In the genomic region with DNA sequence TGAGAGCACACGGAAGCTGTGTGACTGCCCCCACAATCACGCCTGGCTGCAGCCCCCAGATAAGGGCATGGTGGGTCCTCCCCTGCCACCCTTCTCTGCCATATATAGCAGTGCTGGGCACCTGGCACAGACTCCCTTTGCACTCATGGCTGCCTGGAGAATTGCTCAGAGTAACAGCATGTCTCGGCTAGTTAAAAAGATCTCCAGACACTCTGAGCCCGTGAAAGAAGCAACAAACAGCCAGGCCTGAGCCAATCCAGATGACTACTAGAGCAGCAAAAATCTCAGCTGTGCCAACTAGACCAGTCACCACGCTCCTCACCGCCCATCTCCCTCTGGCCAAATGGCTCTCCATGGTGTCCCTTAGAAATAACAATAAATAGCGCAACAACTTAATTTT, we compare ENCODE assay signal across 15 cellular contexts.
DNase-seq lines count a peak whose midpoint lies in the region; TF ChIP-seq lines count a peak whose summit lies in the region.
"Had no signal": no experiment of that assay in that cellular context is flagged by ENCODE, and none has a peak within 500 bp of the region (broad histone marks: within the 10 kb centered on the region; RNA-seq: fewer than 3 reads in every experiment).

No MANE protein-coding gene starts in this region.

- H3K9me3 Mint-ChIP-seq in progenitor cell of endocrine pancreas (ENCODE audit: low read depth) = no peaks in the 10 kb centered on the region
- H3K9me3 Mint-ChIP-seq: activated naive CD4-positive, alpha-beta T cell treated with anti-CD3 and anti-CD28 coated beads, Interleukin-2, amount 50 U/mL, for 72 hours had no signal

- H3K9me3 ChIP-seq in adrenal gland (replicated peaks in 1 of 3) = no peaks in the 10 kb centered on the region
- H3K9me3 ChIP-seq in parathyroid adenoma (ENCODE audit: control insufficient read depth, low read length) = no peaks in the 10 kb centered on the region
- H3K9me3 ChIP-seq: neutrophil, SJCRH30, upper lobe of right lung had no signal

- 69 to 82% (median 76%) methylated on average over 6 to 7 of the region's 7 CpGs for WGBS in adrenal gland, 4 donors

- no peak overlapping the region for H3K9ac ChIP-seq in parathyroid adenoma

- no peak overlapping the region for H3K4me3 Mint-ChIP-seq in progenitor cell of endocrine pancreas (ENCODE audit: low read depth)
- H3K4me3 Mint-ChIP-seq: immature natural killer cell had no signal

- DNase-seq in AG20443 (ENCODE audit: low spot score) (peak; percentile 85), adrenal gland (peak in 4 of 7 donors; percentile 23 to 60 (median 40)), glomerular visceral epithelial cell (ENCODE audit: extremely low spot score) (peak; percentile 60), NOMO-1 treated with dmso at 0.1 percent for 144 hours (lab: John Stamatoyannopoulos, UW; ENCODE audit: unreplicated experiment) (no peak), progenitor cell of endocrine pancreas (ENCODE audit: low spot score, unreplicated experiment) (no peak), NCI-H526 (lab: John Stamatoyannopoulos, UW) (no peak)
- DNase-seq in activated effector memory CD4-positive, alpha-beta T cell treated with Interleukin-2 at 50 U/mL for 16 hours = no peak
- DNase-seq: ACHN, immature natural killer cell, NCI-H2227 treated with DMSO at 0.1 percent for 48 hours, upper lobe of right lung had no signal

- H3K4me2 ChIP-seq in parathyroid adenoma (ENCODE audit: low read length) = no peak overlapping the region

- TF ChIP-seq CTCF in adrenal gland (IDR thresholded peaks at IDR 0.05) (no peak), parathyroid adenoma (IDR thresholded peaks at IDR 0.05) (no peak), progenitor cell of endocrine pancreas (IDR thresholded peaks at IDR 0.05; ENCODE audit: unreplicated experiment) (no peak)

- peaks cover 53% of the 10 kb centered on the region for H3K4me1 Mint-ChIP-seq in progenitor cell of endocrine pancreas (ENCODE audit: low read depth)
- H3K4me1 Mint-ChIP-seq: immature natural killer cell had no signal

- H3K36me3 Mint-ChIP-seq in progenitor cell of endocrine pancreas (ENCODE audit: insufficient read depth) = peaks cover 2% of the 10 kb centered on the region
- H3K36me3 Mint-ChIP-seq: activated naive CD4-positive, alpha-beta T cell treated with anti-CD3 and anti-CD28 coated beads, Interleukin-2, amount 50 U/mL, for 72 hours; immature natural killer cell had no signal

- H3K27ac Mint-ChIP-seq in progenitor cell of endocrine pancreas = no peak overlapping the region
- H3K27ac Mint-ChIP-seq: activated naive CD4-positive, alpha-beta T cell treated with anti-CD3 and anti-CD28 coated beads, Interleukin-2, amount 50 U/mL, for 72 hours; immature natural killer cell had no signal

- peaks cover 12% of the 10 kb centered on the region for H3K79me2 ChIP-seq in parathyroid adenoma

- no peak overlapping the region for H3K4me3 ChIP-seq in adrenal gland
- no peak overlapping the region for H3K4me3 ChIP-seq in parathyroid adenoma (ENCODE audit: low read depth, low read length)
- H3K4me3 ChIP-seq: SJCRH30, upper lobe of right lung had no signal

- no peaks in the 10 kb centered on the region for H3K36me3 ChIP-seq in adrenal gland (replicated peaks in 1 of 2)
- no peaks in the 10 kb centered on the region for H3K36me3 ChIP-seq in parathyroid adenoma (ENCODE audit: control insufficient read depth, insufficient read depth, low read length)
- H3K36me3 ChIP-seq: neutrophil, SJCRH30, upper lobe of right lung had no signal

- H3K27me3 ChIP-seq in adrenal gland (no peaks in the 10 kb centered on the region), parathyroid adenoma (ENCODE audit: control insufficient read depth, insufficient read depth, low read length) (no peaks in the 10 kb centered on the region)
- H3K27me3 ChIP-seq: SJCRH30, upper lobe of right lung had no signal

- peaks cover 14 to 42% of the 10 kb centered on the region in 2 donors for H3K4me1 ChIP-seq in adrenal gland (replicated peaks in 1 of 2)
- H3K4me1 ChIP-seq in parathyroid adenoma = peaks cover 21% of the 10 kb centered on the region

- TF ChIP-seq POLR2A in adrenal gland (IDR thresholded peaks at IDR 0.05) = no peak

- H3K27me3 Mint-ChIP-seq in progenitor cell of endocrine pancreas = no peaks in the 10 kb centered on the region

- intact Hi-C loops in adrenal gland (cut with DNase I) = no loop called here

- peak overlapping the region in 1 of 5 donors; percentile 8 for H3K27ac ChIP-seq in adrenal gland
- peak overlapping the region; percentile 27 for H3K27ac ChIP-seq in parathyroid adenoma
- H3K27ac ChIP-seq: neutrophil, SJCRH30, upper lobe of right lung had no signal

- H2AFZ ChIP-seq in parathyroid adenoma = peak overlapping the region; percentile 26

Comparison
In these comparisons a context has a peak if more than half of its experiments do, and no peak if none do; other contexts are left out.
1. DNase-seq: peak in AG20443 (single experiment), adrenal gland (4 of 7) and glomerular visceral epithelial cell (single experiment); none in NOMO-1 treated with dmso at 0.1 percent for 144 hours (single experiment), progenitor cell of endocrine pancreas (single experiment), NCI-H526 (0 of 2) and activated effector memory CD4-positive, alpha-beta T cell treated with Interleukin-2 at 50 U/mL for 16 hours (single experiment).